In genomic region chr12:121741743-121742142, GRCh38 we compare ENCODE assay signal across 22 cellular contexts. TPM values are rescaled to one million over a fixed set of nuclear protein-coding genes. Genes with fewer than 3 reads are reported as not detected.
DNase-seq lines count a peak whose midpoint lies in the region; ATAC-seq and TF ChIP-seq lines count a peak whose summit lies in the region.
"Had no signal": no experiment of that assay in that cellular context is flagged by ENCODE, and none has a peak within 500 bp of the region (broad histone marks: within the 10 kb centered on the region; RNA-seq: fewer than 3 reads in every experiment).

No MANE protein-coding gene starts in this region.

- ATAC-seq in HCT116 (no peak), HG02870 (IDR thresholded peaks at IDR 0.05; ENCODE audit: unreplicated experiment) (no peak)
- ATAC-seq: left ventricle myocardium superior; natural killer cell treated with Interleukin-12 subunit alpha and Interleukin-12 subunit beta and Interleukin-15 and Interleukin-18, amount 100 ng/mL, for 72 hours had no signal

- CTCF ChIA-PET in HCT116 (lab: Charles Lee) = interaction anchor here (1.1 kb wide), 1 partner anchor 54 kb away, joined by 3 read pairs; no protein-coding TSS in a partner anchor

- no peaks in the 10 kb centered on the region for H3K9me2 ChIP-seq in HCT116 (ENCODE audit: insufficient read depth)

- H3K4me1 ChIP-seq in HCT116 (ENCODE audit: control insufficient read depth in 1 of 2, insufficient read depth in 2 of 2, low read length in 2 of 2) = peaks cover 23 to 34% of the 10 kb centered on the region in 2 experiments
- H3K4me1 ChIP-seq in ascending aorta = peaks cover 0 to 7% of the 10 kb centered on the region in 2 donors
- peaks cover 4 to 10% of the 10 kb centered on the region in 2 donors for H3K4me1 ChIP-seq in uterus
- H3K4me1 ChIP-seq: parathyroid adenoma had no signal

- H3K36me3 ChIP-seq in HCT116 (ENCODE audit: control insufficient read depth in 1 of 2, insufficient read depth in 2 of 2, low read length in 2 of 2) (peaks cover 0 to 11% of the 10 kb centered on the region in 2 experiments; a peak in 1 of 4 replicates), ascending aorta (no peaks in the 10 kb centered on the region), uterus (no peaks in the 10 kb centered on the region), MG63 (no peaks in the 10 kb centered on the region)

- H2AFZ ChIP-seq in HCT116 (ENCODE audit: low read depth, low read length, poor library complexity, severe bottlenecking) = no peak overlapping the region
- H2AFZ ChIP-seq: parathyroid adenoma had no signal

- H3K27ac ChIP-seq in HCT116 (ENCODE audit: low read depth, low read length) (no peak overlapping the region), ascending aorta (peak overlapping the region; percentile 47 to 77), uterus (peak overlapping the region; percentile 21 to 64)
- H3K27ac ChIP-seq: epithelial cell of prostate, parathyroid adenoma, WERI-Rb-1 had no signal

- no peak for TF ChIP-seq RAD21 in HCT116 (IDR thresholded peaks at IDR 0.05; ENCODE audit: low read depth)

- H3K4me2 ChIP-seq in HCT116 (ENCODE audit: low read length) = peak overlapping the region; percentile 45; the same call in 1 of the 2 replicates

- TF ChIP-seq POLR2A in HCT116 (IDR thresholded peaks at IDR 0.05; ENCODE audit: borderline replicate concordance, extremely low read depth, insufficient read depth, insufficient read length) = no peak
- no peak for TF ChIP-seq POLR2A in uterus (IDR thresholded peaks at IDR 0.05)

- RAD21 ChIA-PET in HCT116 (lab: Charles Lee; ENCODE audit: low non-redundant PET in 1 of 2, low total read pairs in 2 of 2, uncharacterized antibody in 2 of 2, unreplicated experiment in 2 of 2) = no interaction called here

- no peak overlapping the region for H3K4me3 ChIP-seq in HCT116 (replicated peaks in 1 of 2; ENCODE audit: low read depth in 1 of 2, low read length in 2 of 2)
- no peak overlapping the region for H3K4me3 ChIP-seq in ascending aorta
- H3K4me3 ChIP-seq in uterus = no peak overlapping the region
- no peak overlapping the region for H3K4me3 ChIP-seq in MG63

- no peak for DNase-seq in HCT116 (ENCODE audit: low read depth, low spot score)
- peak; percentile 30 for DNase-seq in NOMO-1 treated with DMSO at 0.1 percent for 48 hours (lab: John Stamatoyannopoulos, UW; ENCODE audit: unreplicated experiment)
- no peak for DNase-seq in ascending aorta (ENCODE audit: low spot score in 2 of 2)
- no peak for DNase-seq in uterus
- DNase-seq in stimulated activated naive CD4-positive, alpha-beta T cell (lab: John Stamatoyannopoulos, UW) = no peak
- no peak for DNase-seq in MG63
- DNase-seq: activated CD4-positive, alpha-beta T cell treated with anti-CD3 and anti-CD28 coated beads, Interleukin-2, amount 50 U/mL, for 48 hours; activated CD8-positive, alpha-beta memory T cell treated with anti-CD3 and anti-CD28 coated beads, Interleukin-2, amount 50 U/mL, for 48 hours; activated naive CD8-positive, alpha-beta T cell treated with anti-CD3 and anti-CD28 coated beads, Interleukin-2, amount 10 ng/mL, durations not matched to agents 7 days and 5 days; CD4-positive, alpha-beta memory T cell; cerebellar nuclear complex; GF-D8; immature natural killer cell; left ventricle myocardium superior; midbrain; NCI-H146; NCI-H748 treated with DMSO at 0.1 percent for 48 hours; WERI-Rb-1 had no signal

- intact Hi-C loops in HCT116 (cut with micrococcal nuclease) = no loop called here
- intact Hi-C loops in ascending aorta (cut with DNase I) = loop anchor here (2.0 kb wide), 1 partner anchor 29 kb away; the partner anchor contains the start of gene TMEM120B
- intact Hi-C loops in uterus (cut with DNase I; ENCODE audit: low total_unique reads) = no loop called here

- POLR2A ChIA-PET in HCT116 (lab: Charles Lee) = interaction anchor here (0.6 kb wide), 1 partner anchor 35 kb away, joined by 3 read pairs; no protein-coding TSS in a partner anchor

- H3K27me3 ChIP-seq in HCT116 (ENCODE audit: insufficient read depth, low read length) (no peaks in the 10 kb centered on the region), ascending aorta (no peaks in the 10 kb centered on the region), uterus (no peaks in the 10 kb centered on the region), MG63 (no peaks in the 10 kb centered on the region)

- no TSS peak for BruUV-seq in HCT116 (replicated peaks; lab: Mats Ljungman, UMichigan)

- no peaks in the 10 kb centered on the region; the same call in 1 of the 2 replicates for H4K20me1 ChIP-seq in HCT116 (ENCODE audit: insufficient read depth)

- TF ChIP-seq CTCF in HCT116 (IDR thresholded peaks at IDR 0.05 in 2 of 3, conservative IDR thresholded peaks at IDR 0.05 in 1 of 3; ENCODE audit: borderline replicate concordance in 1 of 3, insufficient read depth in 1 of 3, low read depth in 2 of 3, low read length in 2 of 3) = no peak
- TF ChIP-seq CTCF in ascending aorta (IDR thresholded peaks at IDR 0.05) = no peak
- TF ChIP-seq CTCF in uterus (IDR thresholded peaks at IDR 0.05) = no peak

- peaks cover 29% of the 10 kb centered on the region for H3K79me2 ChIP-seq in HCT116 (ENCODE audit: insufficient read depth, low read length)

- no peak overlapping the region for H3K9ac ChIP-seq in HCT116 (ENCODE audit: low read length)
- H3K9ac ChIP-seq: parathyroid adenoma had no signal

- H3K9me3 ChIP-seq in HCT116 (ENCODE audit: control insufficient read depth in 1 of 2, insufficient read depth in 1 of 2, low read depth in 1 of 2, low read length in 2 of 2) (no peaks in the 10 kb centered on the region), ascending aorta (no peaks in the 10 kb centered on the region), uterus (no peaks in the 10 kb centered on the region), MG63 (no peaks in the 10 kb centered on the region)

TF ChIP-seq in HCT116, 20 proteins besides CTCF, POLR2A, EP300 and RAD21:
- TF ChIP-seq ZBTB33 (IDR thresholded peaks at IDR 0.05; ENCODE audit: extremely low read depth, insufficient replicate concordance, low read length) (no peak), FOSL1 (IDR thresholded peaks at IDR 0.05; ENCODE audit: low read depth) (0 out of 2 replicates have a peak, but pooled peaks have one; percentile 16)

RNA-seq across cellular contexts. Expression of gene TMEM120B, which starts 29.2 kb away (rescaled TPM):
- total RNA-seq in HCT116 (2021; ENCODE audit: unreplicated experiment) (20.5 TPM), ascending aorta (9.7 TPM), uterus (10 to 100 TPM in 3 of 4 donors, 1 to 10 TPM in 1; 1.0 to 35.2 (median 19.6) TPM)
- 12.0 and 12.5 TPM in 2 replicates for polyA plus RNA-seq in HCT116 (2012)
- 3.6 and 6.6 TPM in 2 replicates for total RNA-seq in MG63 (2014; rRNA removed; shearing (Covaris generic); ENCODE audit: low replicate concordance)

RNA-seq across cellular contexts. Expression of gene RHOF, which starts 51.7 kb away (rescaled TPM):
- total RNA-seq in HCT116 (2021; ENCODE audit: unreplicated experiment) (116 TPM), ascending aorta (1.9 TPM), uterus (10 to 100 TPM in 3 of 4 donors, 1 to 10 TPM in 1; 5.1 to 27.6 (median 13.1) TPM)
- 93.4 and 134 TPM in 2 replicates for polyA plus RNA-seq in HCT116 (2012)
- 0.20 and 6.3 TPM in 2 replicates for total RNA-seq in MG63 (2014; rRNA removed; shearing (Covaris generic); ENCODE audit: low replicate concordance)
